In genomic region chr1:119783354-119784126, GRCh38 we compare ENCODE assay signal across 1 cellular context.
TF ChIP-seq lines count a peak whose summit lies in the region.

No MANE protein-coding gene starts in this region.

TF ChIP-seq in GM23338, 12 proteins besides CTCF, POLR2A, EP300 and RAD21 (continued from another document):
- TF ChIP-seq, protein P1, sequence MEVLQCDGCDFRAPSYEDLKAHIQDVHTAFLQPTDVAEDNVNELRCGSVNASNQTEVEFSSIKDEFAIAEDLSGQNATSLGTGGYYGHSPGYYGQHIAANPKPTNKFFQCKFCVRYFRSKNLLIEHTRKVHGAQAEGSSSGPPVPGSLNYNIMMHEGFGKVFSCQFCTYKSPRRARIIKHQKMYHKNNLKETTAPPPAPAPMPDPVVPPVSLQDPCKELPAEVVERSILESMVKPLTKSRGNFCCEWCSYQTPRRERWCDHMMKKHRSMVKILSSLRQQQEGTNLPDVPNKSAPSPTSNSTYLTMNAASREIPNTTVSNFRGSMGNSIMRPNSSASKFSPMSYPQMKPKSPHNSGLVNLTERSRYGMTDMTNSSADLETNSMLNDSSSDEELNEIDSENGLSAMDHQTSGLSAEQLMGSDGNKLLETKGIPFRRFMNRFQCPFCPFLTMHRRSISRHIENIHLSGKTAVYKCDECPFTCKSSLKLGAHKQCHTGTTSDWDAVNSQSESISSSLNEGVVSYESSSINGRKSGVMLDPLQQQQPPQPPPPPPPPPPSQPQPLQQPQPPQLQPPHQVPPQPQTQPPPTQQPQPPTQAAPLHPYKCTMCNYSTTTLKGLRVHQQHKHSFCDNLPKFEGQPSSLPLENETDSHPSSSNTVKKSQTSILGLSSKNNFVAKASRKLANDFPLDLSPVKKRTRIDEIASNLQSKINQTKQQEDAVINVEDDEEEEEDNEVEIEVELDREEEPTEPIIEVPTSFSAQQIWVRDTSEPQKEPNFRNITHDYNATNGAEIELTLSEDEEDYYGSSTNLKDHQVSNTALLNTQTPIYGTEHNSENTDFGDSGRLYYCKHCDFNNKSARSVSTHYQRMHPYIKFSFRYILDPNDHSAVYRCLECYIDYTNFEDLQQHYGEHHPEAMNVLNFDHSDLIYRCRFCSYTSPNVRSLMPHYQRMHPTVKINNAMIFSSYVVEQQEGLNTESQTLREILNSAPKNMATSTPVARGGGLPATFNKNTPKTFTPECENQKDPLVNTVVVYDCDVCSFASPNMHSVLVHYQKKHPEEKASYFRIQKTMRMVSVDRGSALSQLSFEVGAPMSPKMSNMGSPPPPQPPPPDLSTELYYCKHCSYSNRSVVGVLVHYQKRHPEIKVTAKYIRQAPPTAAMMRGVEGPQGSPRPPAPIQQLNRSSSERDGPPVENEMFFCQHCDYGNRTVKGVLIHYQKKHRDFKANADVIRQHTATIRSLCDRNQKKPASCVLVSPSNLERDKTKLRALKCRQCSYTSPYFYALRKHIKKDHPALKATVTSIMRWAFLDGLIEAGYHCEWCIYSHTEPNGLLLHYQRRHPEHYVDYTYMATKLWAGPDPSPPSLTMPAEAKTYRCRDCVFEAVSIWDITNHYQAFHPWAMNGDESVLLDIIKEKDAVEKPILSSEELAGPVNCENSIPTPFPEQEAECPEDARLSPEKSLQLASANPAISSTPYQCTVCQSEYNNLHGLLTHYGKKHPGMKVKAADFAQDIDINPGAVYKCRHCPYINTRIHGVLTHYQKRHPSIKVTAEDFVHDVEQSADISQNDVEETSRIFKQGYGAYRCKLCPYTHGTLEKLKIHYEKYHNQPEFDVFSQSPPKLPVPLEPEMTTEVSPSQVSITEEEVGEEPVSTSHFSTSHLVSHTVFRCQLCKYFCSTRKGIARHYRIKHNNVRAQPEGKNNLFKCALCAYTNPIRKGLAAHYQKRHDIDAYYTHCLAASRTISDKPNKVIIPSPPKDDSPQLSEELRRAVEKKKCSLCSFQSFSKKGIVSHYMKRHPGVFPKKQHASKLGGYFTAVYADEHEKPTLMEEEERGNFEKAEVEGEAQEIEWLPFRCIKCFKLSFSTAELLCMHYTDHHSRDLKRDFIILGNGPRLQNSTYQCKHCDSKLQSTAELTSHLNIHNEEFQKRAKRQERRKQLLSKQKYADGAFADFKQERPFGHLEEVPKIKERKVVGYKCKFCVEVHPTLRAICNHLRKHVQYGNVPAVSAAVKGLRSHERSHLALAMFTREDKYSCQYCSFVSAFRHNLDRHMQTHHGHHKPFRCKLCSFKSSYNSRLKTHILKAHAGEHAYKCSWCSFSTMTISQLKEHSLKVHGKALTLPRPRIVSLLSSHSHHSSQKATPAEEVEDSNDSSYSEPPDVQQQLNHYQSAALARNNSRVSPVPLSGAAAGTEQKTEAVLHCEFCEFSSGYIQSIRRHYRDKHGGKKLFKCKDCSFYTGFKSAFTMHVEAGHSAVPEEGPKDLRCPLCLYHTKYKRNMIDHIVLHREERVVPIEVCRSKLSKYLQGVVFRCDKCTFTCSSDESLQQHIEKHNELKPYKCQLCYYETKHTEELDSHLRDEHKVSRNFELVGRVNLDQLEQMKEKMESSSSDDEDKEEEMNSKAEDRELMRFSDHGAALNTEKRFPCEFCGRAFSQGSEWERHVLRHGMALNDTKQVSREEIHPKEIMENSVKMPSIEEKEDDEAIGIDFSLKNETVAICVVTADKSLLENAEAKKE (CRISPR knock-in tag; IDR thresholded peaks at IDR 0.05): no peak
- TF ChIP-seq CREB1 (CRISPR knock-in tag; IDR thresholded peaks at IDR 0.05; ENCODE audit: low read depth) (no peak), ZNF114 (CRISPR knock-in tag; IDR thresholded peaks at IDR 0.05) (no peak), EZH2phosphoT487 (IDR thresholded peaks at IDR 0.05; ENCODE audit: unreplicated experiment) (no peak), JUNB (IDR thresholded peaks at IDR 0.05; ENCODE audit: unreplicated experiment) (no peak), ETS1 (IDR thresholded peaks at IDR 0.05) (no peak), STAT1 (IDR thresholded peaks at IDR 0.05; ENCODE audit: unreplicated experiment) (no peak)
